ENCODE assay signal across 11 cellular contexts in the genomic region with DNA sequence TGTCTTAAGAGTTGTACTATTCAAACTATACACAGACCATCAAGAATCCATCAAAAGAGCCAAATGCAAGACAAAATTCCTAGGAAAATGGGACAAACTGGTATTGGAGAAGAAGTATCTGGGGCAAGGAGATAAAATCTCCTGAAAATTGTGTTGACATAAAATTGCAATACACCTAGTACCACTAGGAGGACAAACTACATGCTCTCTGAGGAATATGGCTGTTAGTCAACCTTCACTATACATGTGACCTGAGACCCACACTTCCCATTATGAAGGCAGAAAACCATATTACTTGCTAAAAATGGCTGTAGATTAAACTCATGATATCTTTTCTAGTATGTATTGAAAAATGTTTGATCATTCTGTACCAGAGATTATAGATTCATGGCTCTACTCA. TPM values are rescaled to one million over a fixed set of nuclear protein-coding genes. Genes with fewer than 3 reads are reported as not detected.
DNase-seq lines count a peak whose midpoint lies in the region; ATAC-seq, FAIRE-seq and TF ChIP-seq lines count a peak whose summit lies in the region.
"Had no signal": no experiment of that assay in that cellular context is flagged by ENCODE, and none has a peak within 500 bp of the region (broad histone marks: within the 10 kb centered on the region; RNA-seq: fewer than 3 reads in every experiment).

No MANE protein-coding gene starts in this region.

- H3K4me3 Mint-ChIP-seq in nephron progenitor cell, result no peak overlapping the region

- ATAC-seq in HG02938 (IDR thresholded peaks at IDR 0.05; ENCODE audit: unreplicated experiment), result no peak

- TF ChIP-seq CTCF in fibroblast of villous mesenchyme (IDR thresholded peaks at IDR 0.05; ENCODE audit: insufficient read depth, low read depth, low read length) (peak; percentile 41), nephron progenitor cell (IDR thresholded peaks at IDR 0.05) (no peak)

- H3K4me3 ChIP-seq in fibroblast of villous mesenchyme (ENCODE audit: low read depth, low read length), result no peak overlapping the region

- DNase-seq in AML-193 (lab: John Stamatoyannopoulos, UW) (peak; percentile 71 to 79), GM19239 (ENCODE audit: insufficient read length, low spot score) (peak; percentile 23), RPMI8226 (peak; percentile 34), fibroblast of villous mesenchyme (ENCODE audit: low read depth) (no peak), T-helper 9 cell (no peak), nephron progenitor cell (no peak)
- DNase-seq in effector CD8-positive, alpha-beta T cell (lab: John Stamatoyannopoulos, UW), result no peak
- DNase-seq: anterior cingulate cortex, NCI-H1092, small intestine had no signal

- H3K36me3 Mint-ChIP-seq in nephron progenitor cell (ENCODE audit: low read depth), result no peaks in the 10 kb centered on the region

- peaks cover 43% of the 10 kb centered on the region for H3K4me1 Mint-ChIP-seq in nephron progenitor cell

- no peak overlapping the region for H3K27ac Mint-ChIP-seq in nephron progenitor cell

- no peak for FAIRE-seq in GM19239 (lab: Jason Lieb, UNC)
- FAIRE-seq: small intestine had no signal

- no peaks in the 10 kb centered on the region for H3K9me3 Mint-ChIP-seq in nephron progenitor cell

- peaks cover 9% of the 10 kb centered on the region for H3K27me3 Mint-ChIP-seq in nephron progenitor cell (ENCODE audit: low read depth, poor library complexity)

RNA-seq across cellular contexts. Expression of a gene that starts 30.0 kb away (rescaled TPM):
- total RNA-seq in fibroblast of villous mesenchyme, result 53.1 and 60.9 TPM in 2 replicates

Comparison
In these comparisons a context has a peak if more than half of its experiments do, and no peak if none do; other contexts are left out.
1. DNase-seq: peak in AML-193 (2 of 2), GM19239 (single experiment) and RPMI8226 (single experiment); none in fibroblast of villous mesenchyme (single experiment), T-helper 9 cell (single experiment), nephron progenitor cell (single experiment) and effector CD8-positive, alpha-beta T cell (single experiment).